22 cellular contexts compared by ENCODE assay signal in genomic region chr19:15427350-15427700, GRCh38. TPM values are rescaled to one million over a fixed set of nuclear protein-coding genes. Genes with fewer than 3 reads are reported as not detected.
"Had no signal": no experiment of that assay in that cellular context is flagged by ENCODE, and none has a peak within 500 bp of the region (broad histone marks: within the 10 kb centered on the region; RNA-seq: fewer than 3 reads in every experiment).

No MANE protein-coding gene starts in this region.

- H3K27ac Mint-ChIP-seq: activated CD4-positive, alpha-beta T cell treated with anti-CD3 and anti-CD28 coated beads, Interleukin-2, amount 10 ng/mL, durations not matched to agents 24 days and 14 days; activated CD8-positive, alpha-beta T cell treated with anti-CD3 and anti-CD28 coated beads, Interleukin-2, amount 10 ng/mL, durations not matched to agents 7 days and 5 days; effector memory CD8-positive, alpha-beta T cell; nephron progenitor cell had no signal

- H3K27me3 ChIP-seq: gastrocnemius medialis, heart left ventricle, tibial artery, uterus had no signal

- H3K27me3 Mint-ChIP-seq: activated CD4-positive, alpha-beta T cell treated with anti-CD3 and anti-CD28 coated beads, Interleukin-2, amount 10 ng/mL, durations not matched to agents 24 days and 14 days; effector memory CD8-positive, alpha-beta T cell had no signal

- H3K9me3 Mint-ChIP-seq: activated CD4-positive, alpha-beta T cell treated with anti-CD3 and anti-CD28 coated beads, Interleukin-2, amount 10 ng/mL, durations not matched to agents 24 days and 14 days; effector memory CD8-positive, alpha-beta T cell; stimulated activated effector memory CD8-positive, alpha-beta T cell treated with anti-CD3 and anti-CD28 coated beads, Interleukin-12 subunit alpha, Interleukin-12 subunit beta, amount 100 ng/mL, for 72 hours had no signal

- H3K9ac ChIP-seq: parathyroid adenoma had no signal

- H2AFZ ChIP-seq: parathyroid adenoma had no signal

- H3K36me3 ChIP-seq: uterus had no signal

- H3K4me3 Mint-ChIP-seq: activated CD4-positive, alpha-beta T cell treated with anti-CD3 and anti-CD28 coated beads, Interleukin-2, amount 10 ng/mL, durations not matched to agents 24 days and 14 days; activated CD8-positive, alpha-beta T cell treated with anti-CD3 and anti-CD28 coated beads, Interleukin-2, amount 10 ng/mL, durations not matched to agents 7 days and 5 days; effector memory CD8-positive, alpha-beta T cell; nephron progenitor cell; stimulated activated effector memory CD8-positive, alpha-beta T cell treated with anti-CD3 and anti-CD28 coated beads, Interleukin-12 subunit alpha, Interleukin-12 subunit beta, amount 100 ng/mL, for 72 hours had no signal

- H3K9me3 ChIP-seq: gastrocnemius medialis, heart left ventricle, lower lobe of right lung, tibial artery, uterus had no signal

- ATAC-seq: activated CD8-positive, alpha-beta T cell treated with anti-CD3 and anti-CD28 coated beads, Interleukin-2, amount 10 ng/mL, durations not matched to agents 7 days and 5 days; effector memory CD8-positive, alpha-beta T cell; gastrocnemius medialis; heart left ventricle; left cardiac atrium; lower lobe of right lung; stimulated activated effector memory CD8-positive, alpha-beta T cell treated with anti-CD3 and anti-CD28 coated beads, Interleukin-12 subunit alpha, Interleukin-12 subunit beta, amount 100 ng/mL, for 72 hours had no signal

- DNase-seq: activated CD4-positive, alpha-beta T cell treated with anti-CD3 and anti-CD28 coated beads, Interleukin-2, amount 10 ng/mL, durations not matched to agents 24 days and 14 days; activated CD4-positive, CD25-positive, alpha-beta regulatory T cell; activated CD8-positive, alpha-beta memory T cell treated with anti-CD3 and anti-CD28 coated beads, Interleukin-2, amount 50 U/mL, for 4 hours; activated CD8-positive, alpha-beta T cell treated with anti-CD3 and anti-CD28 coated beads, Interleukin-2, amount 10 ng/mL, durations not matched to agents 7 days and 5 days; dermis blood vessel endothelial cell; effector memory CD8-positive, alpha-beta T cell; gastrocnemius medialis; left cardiac atrium; lower lobe of right lung; nephron progenitor cell; stimulated activated CD4-positive, alpha-beta T cell treated with anti-CD3 and anti-CD28 coated beads, Interleukin-12 subunit alpha, Interleukin-12 subunit beta, amount 100 ng/mL, for 4 hours; stimulated activated CD4-positive, alpha-beta T cell treated with anti-CD3 and anti-CD28 coated beads, Interleukin-2, amount 100 ng/mL, for 24 hours; tibial artery; uterus had no signal

- H3K4me3 ChIP-seq: gastrocnemius medialis, heart left ventricle, lower lobe of right lung, tibial artery, uterus had no signal

- H3K27ac ChIP-seq: gastrocnemius medialis, heart left ventricle, lower lobe of right lung, parathyroid adenoma, tibial artery, uterus had no signal

RNA-seq across cellular contexts. Expression of gene RASAL3, which starts 37.0 kb away (rescaled TPM):
- total RNA-seq: bronchial epithelial cell, epithelial cell of proximal tubule had no signal

RNA-seq across cellular contexts. Expression of gene PGLYRP2, which starts 52.0 kb away (rescaled TPM):
- total RNA-seq: activated CD4-positive, alpha-beta T cell treated with anti-CD3 and anti-CD28 coated beads, Interleukin-2, amount 10 ng/mL, durations not matched to agents 24 days and 14 days; activated CD8-positive, alpha-beta T cell treated with anti-CD3 and anti-CD28 coated beads, Interleukin-2, amount 10 ng/mL, durations not matched to agents 7 days and 5 days; astrocyte; bronchial epithelial cell; cerebellum; dermis blood vessel endothelial cell; epithelial cell of proximal tubule; gastrocnemius medialis; heart left ventricle; left cardiac atrium; lower lobe of right lung; subcutaneous adipose tissue; uterus had no signal
- polyA plus RNA-seq: heart left ventricle had no signal
